27 cellular contexts compared by ENCODE assay signal in the genomic region with DNA sequence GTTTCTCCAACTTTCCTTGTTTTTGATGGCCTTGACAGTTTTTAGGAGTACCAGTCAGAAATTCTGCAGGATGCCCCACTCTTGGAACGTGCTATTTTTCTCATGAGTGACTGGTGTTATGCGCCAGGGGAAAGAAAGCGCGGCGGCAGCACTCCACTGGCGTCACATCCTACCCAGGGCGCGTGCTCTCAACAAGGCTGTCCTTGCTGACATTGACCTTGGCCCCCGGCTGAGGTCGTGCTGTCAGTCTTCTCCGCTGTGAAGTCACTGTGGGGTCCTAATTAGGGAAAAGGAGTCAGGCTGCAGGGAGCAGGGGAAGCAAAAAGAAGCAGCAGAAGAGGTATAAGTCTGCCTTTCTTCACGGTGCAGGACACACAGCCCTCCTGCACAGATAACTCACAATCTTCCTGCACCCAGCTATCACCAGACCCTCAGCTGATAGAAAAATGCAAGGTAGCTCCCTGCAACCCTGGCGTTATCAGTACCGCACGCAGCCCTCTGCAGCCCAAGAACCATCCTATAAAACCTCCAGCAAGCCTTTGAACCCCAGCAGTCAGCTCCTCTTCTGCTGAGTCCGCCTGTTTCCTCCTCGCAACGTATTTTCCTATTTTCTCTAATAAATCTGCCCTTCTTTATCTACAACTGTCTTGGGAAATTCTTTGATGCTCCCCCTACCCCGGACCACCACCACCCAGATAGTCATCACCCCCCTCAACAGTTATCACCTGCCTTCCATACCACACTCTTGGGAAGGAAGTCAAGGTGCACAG. TPM values are rescaled to one million over a fixed set of nuclear protein-coding genes. Genes with fewer than 3 reads are reported as not detected.
DNase-seq lines count a peak whose midpoint lies in the region; ATAC-seq, FAIRE-seq and TF ChIP-seq lines count a peak whose summit lies in the region.
"Had no signal": no experiment of that assay in that cellular context is flagged by ENCODE, and none has a peak within 500 bp of the region (broad histone marks: within the 10 kb centered on the region; RNA-seq: fewer than 3 reads in every experiment).

No MANE protein-coding gene starts in this region.

- intact Hi-C loops in cardiac septum (cut with DNase I) (no loop called here), kidney (cut with DNase I) (no loop called here), sciatic nerve (cut with DNase I) (no loop called here)

- H3K9me3 ChIP-seq in kidney (ENCODE audit: control insufficient read depth in 1 of 2, low read length in 2 of 2), result no peaks in the 10 kb centered on the region
- H3K9me3 ChIP-seq: MG63, SK-N-SH had no signal

- ATAC-seq in sciatic nerve, result no peak
- no peak for ATAC-seq in GM19463 (IDR thresholded peaks at IDR 0.05; ENCODE audit: unreplicated experiment)

- no peak overlapping the region for H3K27ac ChIP-seq in kidney (ENCODE audit: low read depth in 2 of 2, low read length in 2 of 2)
- H3K27ac ChIP-seq: 22Rv1, BLaER1 had no signal

- no peak for TF ChIP-seq CTCF in kidney (IDR thresholded peaks at IDR 0.05; ENCODE audit: borderline replicate concordance, extremely low read depth, insufficient read depth)

- FAIRE-seq in kidney (lab: Jason Lieb, UNC), result no peak
- no peak for FAIRE-seq in RCC 7860 (lab: Jason Lieb, UNC)
- FAIRE-seq: GM12892 had no signal

- H3K36me3 ChIP-seq in kidney (ENCODE audit: control insufficient read depth in 1 of 2, insufficient read depth in 2 of 2, low read length in 2 of 2), result no peaks in the 10 kb centered on the region
- H3K36me3 ChIP-seq: BLaER1, MG63 had no signal

- H3K9ac ChIP-seq in kidney (ENCODE audit: low read length in 2 of 2), result no peak overlapping the region
- H3K9ac ChIP-seq: BLaER1, SK-N-SH had no signal

- H3K4me1 ChIP-seq in kidney (ENCODE audit: control insufficient read depth in 1 of 2, insufficient read depth in 1 of 2, low read depth in 1 of 2, low read length in 2 of 2), result no peaks in the 10 kb centered on the region

- no peak overlapping the region for H3K4me3 ChIP-seq in kidney (ENCODE audit: low read length in 2 of 2)
- H3K4me3 ChIP-seq: BLaER1, MG63 had no signal

- DNase-seq in activated effector memory CD4-positive, alpha-beta T cell treated with anti-CD3 and anti-CD28 coated beads, Interleukin-2, amount 50 U/mL, for 16 hours, result peak; percentile 22
- no peak for DNase-seq in activated effector memory CD4-positive, alpha-beta T cell treated with Interleukin-2 at 50 U/mL for 16 hours
- DNase-seq in cardiac septum (ENCODE audit: low spot score) (peak; percentile 63), kidney (peak; percentile 15), sciatic nerve (ENCODE audit: low spot score) (peak; percentile 17), SK-N-DZ (ENCODE audit: low spot score) (no peak), RCC 7860 (ENCODE audit: low spot score) (no peak)
- DNase-seq: ACHN; CD4-positive, alpha-beta T cell; COR-L47; GOT3; Kasumi-1; MG63; NCI-H1417; NCI-H1694 treated with DMSO at 0.1 percent for 48 hours; NCI-H2081 treated with DMSO at 0.1 percent for 48 hours; NCI-H2171 treated with DMSO at 0.1 percent for 48 hours; NCI-H446; NCI-H526 treated with DMSO at 0.1 percent for 48 hours; OCI-M1; SHP77 treated with DMSO at 0.1 percent for 48 hours; SK-N-SH had no signal

RNA-seq across cellular contexts. Expression of gene C14orf180, which starts 48.0 kb away (rescaled TPM):
- total RNA-seq in cardiac septum, result 67.8 TPM
- total RNA-seq in kidney, result 2.1 TPM
- polyA plus RNA-seq in kidney (ENCODE audit: insufficient read depth, low read depth, low replicate concordance), result 3.1 TPM
- total RNA-seq in sciatic nerve, result 4.7 TPM
- polyA plus RNA-seq in SK-N-DZ (2014; cell fraction: cytosol; rRNA removed), result not detected in 2 replicates
- polyA plus RNA-seq in SK-N-DZ (2014; cell fraction: nucleus; rRNA removed), result not detected in 2 replicates
- total RNA-seq: CD4-positive, alpha-beta T cell; G401 had no signal
- polyA plus RNA-seq: SK-N-SH had no signal

Comparison
In these comparisons a context has a peak if more than half of its experiments do, and no peak if none do; other contexts are left out.
1. DNase-seq: peak in activated effector memory CD4-positive, alpha-beta T cell treated with anti-CD3 and anti-CD28 coated beads, Interleukin-2, amount 50 U/mL, for 16 hours (single experiment), cardiac septum (single experiment), kidney (single experiment) and sciatic nerve (single experiment); none in activated effector memory CD4-positive, alpha-beta T cell treated with Interleukin-2 at 50 U/mL for 16 hours (single experiment), SK-N-DZ (single experiment) and RCC 7860 (single experiment).
2. RNA of gene C14orf180, which starts 48.0 kb away (total RNA-seq): 67.8 TPM in cardiac septum (single experiment); 4.7 TPM in sciatic nerve (single experiment) and 2.1 TPM in kidney (single experiment); every median in the first group is over 10 times any median in the second.